In genomic region chr2:72989770-72990556, GRCh38 we compare ENCODE assay signal across 13 cellular contexts.
A peak's percentile ranks its signal among the peaks of the same experiment; 100 is the strongest.
DNase-seq lines count a peak whose midpoint lies in the region; ATAC-seq, FAIRE-seq and TF ChIP-seq lines count a peak whose summit lies in the region.
"Had no signal": no experiment of that assay in that cellular context is flagged by ENCODE, and none has a peak within 500 bp of the region (broad histone marks: within the 10 kb centered on the region; RNA-seq: fewer than 3 reads in every experiment).

No MANE protein-coding gene starts in this region.

- WGBS in body of pancreas, 2 donors, result 90% methylated on average over 13 to 23 of the region's 26 CpGs

- intact Hi-C loops in body of pancreas (cut with DNase I) (loop anchor here (5.0 kb wide), 2 partner anchors 172 to 187 kb away; no protein-coding TSS in a partner anchor), kidney (cut with DNase I) (loop anchor here (10.0 kb wide), 1 partner anchor 175 kb away; no protein-coding TSS in a partner anchor), sciatic nerve (cut with DNase I) (loop anchor here (5.0 kb wide), 3 partner anchors 82 to 187 kb away; partner anchors contain the start of gene SFXN5)

- H3K27me3 ChIP-seq in H7 (ENCODE audit: control insufficient read depth, insufficient read depth, low read length) (no peaks in the 10 kb centered on the region), body of pancreas (no peaks in the 10 kb centered on the region)

- FAIRE-seq in kidney (lab: Jason Lieb, UNC), result no peak

- peak; percentile 39 for ATAC-seq in body of pancreas
- ATAC-seq in sciatic nerve, result peak; percentile 71

- no peak overlapping the region for H3K9ac ChIP-seq in kidney (ENCODE audit: low read length in 2 of 2)

- H3K9me3 ChIP-seq in body of pancreas, result no peaks in the 10 kb centered on the region
- H3K9me3 ChIP-seq in kidney (ENCODE audit: control insufficient read depth in 1 of 2, low read length in 2 of 2), result no peaks in the 10 kb centered on the region

- no peak overlapping the region for H3K4me3 ChIP-seq in H7 (ENCODE audit: insufficient read depth, low read depth, low read length)
- no peak overlapping the region for H3K4me3 ChIP-seq in body of pancreas
- H3K4me3 ChIP-seq in kidney (ENCODE audit: low read length in 2 of 2), result no peak overlapping the region

- peak; percentile 43 for DNase-seq in H7
- DNase-seq in body of pancreas, result peak in 1 of 4 donors; percentile 9
- DNase-seq in kidney, result peak; percentile 51
- DNase-seq in sciatic nerve (ENCODE audit: low spot score), result peak; percentile 63
- no peak for DNase-seq in NCI-H748 (lab: John Stamatoyannopoulos, UW; ENCODE audit: unreplicated experiment)
- no peak for DNase-seq in amniotic stem cell (lab: John Stamatoyannopoulos, UW)
- DNase-seq in HCEC 1CT, result no peak
- no peak for DNase-seq in NCI-H2227 treated with DMSO at 0.1 percent for 48 hours (lab: John Stamatoyannopoulos, UW)
- DNase-seq: activated CD4-positive, alpha-beta T cell treated with anti-CD3 and anti-CD28 coated beads, Interleukin-2, amount 50 U/mL, for 1 hour; DND-41; NCI-H2029 treated with DMSO at 0.1 percent for 48 hours; NCI-H774; RPMI8226 had no signal

- H3K27ac ChIP-seq in body of pancreas (no peak overlapping the region), kidney (ENCODE audit: low read depth in 2 of 2, low read length in 2 of 2) (peak overlapping the region; percentile 66 to 72)

- H3K36me3 ChIP-seq in H7 (replicated peaks; ENCODE audit: control insufficient read depth, insufficient read depth, low read length) (no peaks in the 10 kb centered on the region; the same call in 1 of the 2 replicates), body of pancreas (replicated peaks in 1 of 2; ENCODE audit: insufficient read depth in 1 of 2, low read depth in 2 of 2) (no peaks in the 10 kb centered on the region), kidney (ENCODE audit: control insufficient read depth in 1 of 2, insufficient read depth in 2 of 2, low read length in 2 of 2) (peaks cover 0 to 2% of the 10 kb centered on the region in 2 donors)

- H3K4me1 ChIP-seq in body of pancreas (peaks cover 16% of the 10 kb centered on the region), kidney (ENCODE audit: control insufficient read depth in 1 of 2, insufficient read depth in 1 of 2, low read depth in 1 of 2, low read length in 2 of 2) (peaks cover under 1 to 16% of the 10 kb centered on the region in 2 donors)

- TF ChIP-seq CTCF in body of pancreas (IDR thresholded peaks at IDR 0.05), result no peak
- no peak for TF ChIP-seq CTCF in kidney (IDR thresholded peaks at IDR 0.05; ENCODE audit: borderline replicate concordance, extremely low read depth, insufficient read depth)

- TF ChIP-seq POLR2A in body of pancreas (IDR thresholded peaks at IDR 0.05), result no peak

Comparison
In these comparisons a context has a peak if more than half of its experiments do, and no peak if none do; other contexts are left out.
1. DNase-seq: peak in H7 (single experiment), kidney (single experiment) and sciatic nerve (single experiment); none in NCI-H748 (single experiment), amniotic stem cell (single experiment), HCEC 1CT (single experiment) and NCI-H2227 treated with DMSO at 0.1 percent for 48 hours (single experiment).
2. H3K27ac ChIP-seq: peak in kidney (2 of 2); none in body of pancreas (0 of 4).